ENCODE assay signal across 16 cellular contexts in genomic region chr3:176916777-176917176, GRCh38.
DNase-seq lines count a peak whose midpoint lies in the region; ATAC-seq and TF ChIP-seq lines count a peak whose summit lies in the region.
"Had no signal": no experiment of that assay in that cellular context is flagged by ENCODE, and none has a peak within 500 bp of the region (broad histone marks: within the 10 kb centered on the region; RNA-seq: fewer than 3 reads in every experiment).

No MANE protein-coding gene starts in this region.

- H3K4me2 ChIP-seq in mesendoderm (ENCODE audit: low read length), result peak overlapping the region; percentile 10

- no peak for ATAC-seq in GM18873 (IDR thresholded peaks at IDR 0.05; ENCODE audit: low FRiP score, unreplicated experiment)
- ATAC-seq in naive thymus-derived CD4-positive, alpha-beta T cell, result no peak
- ATAC-seq: stimulated activated naive CD8-positive, alpha-beta T cell treated with anti-CD3 and anti-CD28 coated beads, Interleukin-15, Interleukin-2, amounts not matched to agents 100 U/mL and 50 U/mL, for 24 hours had no signal

- no peak overlapping the region for H3K27ac ChIP-seq in colonic mucosa
- H3K27ac ChIP-seq in mesendoderm (ENCODE audit: low read depth, low read length), result peak overlapping the region; percentile 90
- no peak overlapping the region for H3K27ac ChIP-seq in naive thymus-derived CD4-positive, alpha-beta T cell (ENCODE audit: low read depth, low read length)

- H3K18ac ChIP-seq in mesendoderm (ENCODE audit: low read length), result peak overlapping the region; percentile 98

- H3K36me3 ChIP-seq in colonic mucosa (no peaks in the 10 kb centered on the region), mesendoderm (ENCODE audit: control insufficient read depth, insufficient read depth, low read length) (no peaks in the 10 kb centered on the region)
- no peaks in the 10 kb centered on the region for H3K36me3 ChIP-seq in naive thymus-derived CD4-positive, alpha-beta T cell (ENCODE audit: control insufficient read depth in 2 of 3, insufficient read depth in 3 of 3, low read length in 3 of 3)

- CTCF ChIA-PET in naive thymus-derived CD4-positive, alpha-beta T cell (lab: Charles Lee), result no interaction called here

- no peak overlapping the region for H3K27ac Mint-ChIP-seq in naive thymus-derived CD4-positive, alpha-beta T cell
- H3K27ac Mint-ChIP-seq: T-helper 2 cell treated with Interferon-gamma antibody and Interleukin-4, amounts not matched to agents 5 μg/mL and 100 μg/mL, for 36 hours had no signal

- H2BK15ac ChIP-seq in mesendoderm (replicated peaks; ENCODE audit: low read depth), result peak overlapping the region; percentile 74

- TF ChIP-seq POLR2A in lower leg skin (IDR thresholded peaks at IDR 0.05), result no peak

- WGBS in mesendoderm (ENCODE audit: extremely low coverage, insufficient coverage, low lambda C conversion rate), result no CpG with 5 or more reads among the region's 3 CpGs
- 45 to 62% methylated on average over 3 of the region's 3 CpGs for WGBS in lower leg skin, 2 donors

- peak overlapping the region; percentile 52 for H3K4ac ChIP-seq in mesendoderm (ENCODE audit: low read depth, low read length)

- POLR2A ChIA-PET in naive thymus-derived CD4-positive, alpha-beta T cell (lab: Charles Lee), result no interaction called here

- H3K9me3 Mint-ChIP-seq in naive thymus-derived CD4-positive, alpha-beta T cell, result no peaks in the 10 kb centered on the region
- H3K9me3 Mint-ChIP-seq: T-helper 2 cell treated with Interferon-gamma antibody and Interleukin-4, amounts not matched to agents 5 μg/mL and 100 μg/mL, for 36 hours had no signal

- H2AK5ac ChIP-seq in mesendoderm (ENCODE audit: low read length), result peak overlapping the region; percentile 35

- no peak overlapping the region for H3K4me3 ChIP-seq in colonic mucosa
- no peak overlapping the region for H3K4me3 ChIP-seq in mesendoderm (ENCODE audit: low read length)
- no peak overlapping the region for H3K4me3 ChIP-seq in lower leg skin (ENCODE audit: low read depth, poor library complexity, severe bottlenecking)
- no peak overlapping the region for H3K4me3 ChIP-seq in naive thymus-derived CD4-positive, alpha-beta T cell (ENCODE audit: low read length)

- peak overlapping the region; percentile 69 for H3K56ac ChIP-seq in mesendoderm (ENCODE audit: low read length)

- DNase-seq in DMS53 treated with DMSO at 0.1 percent for 48 hours (lab: John Stamatoyannopoulos, UW; ENCODE audit: unreplicated experiment), result peak; percentile 84
- peak; percentile 50 for DNase-seq in NCI-H2029 (lab: John Stamatoyannopoulos, UW)
- DNase-seq in colonic mucosa, result peak; percentile 56
- peak; percentile 99 for DNase-seq in mesendoderm
- DNase-seq in lower leg skin (ENCODE audit: low spot score in 2 of 2), result no peak
- no peak for DNase-seq in UCSD-AML1 (lab: John Stamatoyannopoulos, UW; ENCODE audit: unreplicated experiment)
- no peak for DNase-seq in naive thymus-derived CD4-positive, alpha-beta T cell
- DNase-seq: activated CD4-positive, alpha-beta T cell treated with anti-CD3 and anti-CD28 coated beads, Interleukin-2, amount 50 U/mL, for 4 hours; activated effector memory CD4-positive, alpha-beta T cell treated with Interleukin-2 at 50 U/mL for 16 hours; effector CD8-positive, alpha-beta T cell; NCI-H187; OCI-M1; retina; stimulated activated naive CD8-positive, alpha-beta T cell treated with anti-CD3 and anti-CD28 coated beads, Interleukin-15, Interleukin-2, amounts not matched to agents 100 U/mL and 50 U/mL, for 24 hours had no signal

- peaks cover 0 to 9% (median 0%) of the 10 kb centered on the region in 5 donors for H3K27me3 Mint-ChIP-seq in naive thymus-derived CD4-positive, alpha-beta T cell

- H4K8ac ChIP-seq in mesendoderm (ENCODE audit: low read depth, low read length), result peak overlapping the region; percentile 5

- H3K4me1 ChIP-seq in colonic mucosa, result peaks cover 4% of the 10 kb centered on the region
- H3K4me1 ChIP-seq in mesendoderm (ENCODE audit: control insufficient read depth, low read depth, low read length), result peaks cover 15% of the 10 kb centered on the region
- H3K4me1 ChIP-seq in naive thymus-derived CD4-positive, alpha-beta T cell (ENCODE audit: control insufficient read depth in 2 of 2, insufficient read depth in 2 of 2, low read length in 2 of 2), result no peaks in the 10 kb centered on the region

- H3K23ac ChIP-seq in mesendoderm (ENCODE audit: low read length), result no peak overlapping the region

- H4K5ac ChIP-seq in mesendoderm (ENCODE audit: low read length), result no peak overlapping the region

- no peaks in the 10 kb centered on the region for H3K36me3 Mint-ChIP-seq in naive thymus-derived CD4-positive, alpha-beta T cell

- no peaks in the 10 kb centered on the region for H3K27me3 ChIP-seq in colonic mucosa
- peaks cover 2% of the 10 kb centered on the region for H3K27me3 ChIP-seq in mesendoderm (ENCODE audit: insufficient read depth, low read length, poor library complexity)
- H3K27me3 ChIP-seq in naive thymus-derived CD4-positive, alpha-beta T cell (ENCODE audit: control insufficient read depth in 2 of 2, insufficient read depth in 2 of 2, low read length in 2 of 2), result no peaks in the 10 kb centered on the region

- no peak overlapping the region for H3K4me3 Mint-ChIP-seq in naive thymus-derived CD4-positive, alpha-beta T cell
- H3K4me3 Mint-ChIP-seq: T-helper 2 cell treated with Interferon-gamma antibody and Interleukin-4, amounts not matched to agents 5 μg/mL and 100 μg/mL, for 36 hours had no signal

- H3K9ac ChIP-seq in colonic mucosa (ENCODE audit: low read depth in 2 of 2, low read length in 2 of 2), result no peak overlapping the region
- peak overlapping the region; percentile 18 for H3K9ac ChIP-seq in mesendoderm (ENCODE audit: low read length)

- no peaks in the 10 kb centered on the region for H3K4me1 Mint-ChIP-seq in naive thymus-derived CD4-positive, alpha-beta T cell

- H3K79me1 ChIP-seq in mesendoderm (ENCODE audit: low read length), result no peaks in the 10 kb centered on the region

- no peaks in the 10 kb centered on the region for H3K79me2 ChIP-seq in mesendoderm (ENCODE audit: control insufficient read depth, insufficient read depth, low read length)

- intact Hi-C loops in colonic mucosa (cut with DNase I) (no loop called here), lower leg skin (cut with DNase I; ENCODE audit: low total_unique reads) (no loop called here)
- intact Hi-C loops in naive thymus-derived CD4-positive, alpha-beta T cell (cut with micrococcal nuclease), result no loop called here

- H2BK120ac ChIP-seq in mesendoderm (ENCODE audit: low read depth, low read length), result peak overlapping the region; percentile 73

- H2BK5ac ChIP-seq in mesendoderm (ENCODE audit: low read length), result peak overlapping the region; percentile 79

- TF ChIP-seq CTCF in colonic mucosa (IDR thresholded peaks at IDR 0.05) (no peak), lower leg skin (IDR thresholded peaks at IDR 0.05) (no peak)

- H3K9me3 ChIP-seq in colonic mucosa, result no peaks in the 10 kb centered on the region
- no peaks in the 10 kb centered on the region for H3K9me3 ChIP-seq in naive thymus-derived CD4-positive, alpha-beta T cell (ENCODE audit: control insufficient read depth in 2 of 3, low read length in 3 of 3)

Comparison
In these comparisons a context has a peak if more than half of its experiments do, and no peak if none do; other contexts are left out.
1. DNase-seq: peak in DMS53 treated with DMSO at 0.1 percent for 48 hours (single experiment), NCI-H2029 (single experiment), colonic mucosa (single experiment) and mesendoderm (single experiment); none in lower leg skin (0 of 2), UCSD-AML1 (single experiment) and naive thymus-derived CD4-positive, alpha-beta T cell (0 of 9).